In genomic region chr6:18022398-18023231, GRCh38 we compare ENCODE assay signal across 9 cellular contexts. TPM values are rescaled to one million over a fixed set of nuclear protein-coding genes. Genes with fewer than 3 reads are reported as not detected.
DNase-seq lines count a peak whose midpoint lies in the region; ATAC-seq and TF ChIP-seq lines count a peak whose summit lies in the region.
"Had no signal": no experiment of that assay in that cellular context is flagged by ENCODE, and none has a peak within 500 bp of the region (broad histone marks: within the 10 kb centered on the region; RNA-seq: fewer than 3 reads in every experiment).

No MANE protein-coding gene starts in this region.

- peak overlapping the region; percentile 23; the same call in 1 of the 2 replicates for H3K4me3 ChIP-seq in AG04449 (ENCODE audit: low read depth, low read length)
- H3K4me3 ChIP-seq: ascending aorta had no signal

- H3K27me3 Mint-ChIP-seq in MCF 10A (ENCODE audit: insufficient read depth, unreplicated experiment) (no peaks in the 10 kb centered on the region), natural killer cell (ENCODE audit: low read depth in 2 of 2) (no peaks in the 10 kb centered on the region)

- ATAC-seq in GM18907 (IDR thresholded peaks at IDR 0.05; ENCODE audit: unreplicated experiment) (no peak), GM18517 (IDR thresholded peaks at IDR 0.05; ENCODE audit: unreplicated experiment) (no peak), natural killer cell (no peak)

- DNase-seq in AG04449 (ENCODE audit: low read depth, low spot score) (peak; percentile 33), LoVo (ENCODE audit: low spot score) (peak; percentile 10), MCF 10A (ENCODE audit: unreplicated experiment) (peak; percentile 23), islet precursor cell (peak; percentile 93), NCI-H1436 treated with DMSO at 0.1 percent for 48 hours (lab: John Stamatoyannopoulos, UW) (no peak), natural killer cell (no peak)

- no peak for TF ChIP-seq CTCF in AG04449 (IDR thresholded peaks at IDR 0.05; ENCODE audit: insufficient read depth, low read length, missing control alignments)
- TF ChIP-seq CTCF in MCF 10A (IDR thresholded peaks at IDR 0.05; ENCODE audit: unreplicated experiment): no peak
- no peak for TF ChIP-seq CTCF in natural killer cell (IDR thresholded peaks at IDR 0.05)

- peak overlapping the region; percentile 32 for H3K27ac Mint-ChIP-seq in MCF 10A (ENCODE audit: low read depth, unreplicated experiment)
- no peak overlapping the region for H3K27ac Mint-ChIP-seq in natural killer cell

- no peaks in the 10 kb centered on the region for H3K36me3 Mint-ChIP-seq in MCF 10A (ENCODE audit: insufficient read depth, unreplicated experiment)
- H3K36me3 Mint-ChIP-seq in natural killer cell: no peaks in the 10 kb centered on the region

- intact Hi-C loops in MCF 10A (cut with micrococcal nuclease) (no loop called here), natural killer cell (cut with micrococcal nuclease) (no loop called here)

- H3K4me3 Mint-ChIP-seq in MCF 10A (ENCODE audit: unreplicated experiment): no peak overlapping the region
- no peak overlapping the region for H3K4me3 Mint-ChIP-seq in natural killer cell

- BruUV-seq in MCF 10A (replicated peaks; lab: Mats Ljungman, UMichigan): no TSS peak

- no peaks in the 10 kb centered on the region for H3K9me3 Mint-ChIP-seq in MCF 10A (ENCODE audit: unreplicated experiment)
- H3K9me3 Mint-ChIP-seq in natural killer cell: no peaks in the 10 kb centered on the region

- CTCF ChIA-PET in AG04449 (lab: Yijun Ruan, JAX) (interaction anchor here (0.8 to 1.3 kb wide), 4 partner anchors 17 to 100 kb away, joined by 3 to 6 read pairs (median 3); partner anchors contain the start of gene NHLRC1), MCF 10A (lab: Yijun Ruan, JAX) (interaction anchor here (0.6 to 2.2 kb wide), 4 partner anchors 10 to 377 kb away, joined by 3 to 5 read pairs (median 3); no protein-coding TSS in a partner anchor)

- POLR2A ChIA-PET in AG04449 (lab: Yijun Ruan, JAX) (interaction anchor here (0.8 kb wide), 1 partner anchor 20 kb away, joined by 3 read pairs; no protein-coding TSS in a partner anchor), MCF 10A (lab: Yijun Ruan, JAX) (interaction anchor here (0.5 to 1.5 kb wide), 7 partner anchors 12 to 221 kb away, joined by 3 to 7 read pairs (median 3); partner anchors contain the start of gene KIF13A)

- H3K4me1 Mint-ChIP-seq in MCF 10A (ENCODE audit: insufficient read depth, unreplicated experiment) (peaks cover 10% of the 10 kb centered on the region), natural killer cell (no peaks in the 10 kb centered on the region)

RNA-seq across cellular contexts. Expression of gene KIF13A, which starts 35.2 kb away (rescaled TPM):
- total RNA-seq in MCF 10A (2022) (24.1 and 33.5 TPM in 2 replicates), natural killer cell (10 to 100 TPM; 15.0 to 26.4 (median 19.5) TPM)

Comparison
In these comparisons a context has a peak if more than half of its experiments do, and no peak if none do; other contexts are left out.
1. DNase-seq: peak in AG04449 (single experiment), LoVo (single experiment), MCF 10A (single experiment) and islet precursor cell (single experiment); none in NCI-H1436 treated with DMSO at 0.1 percent for 48 hours (single experiment) and natural killer cell (single experiment).